In genomic region chr17:42950044-42950783, GRCh38 we compare ENCODE assay signal across 25 cellular contexts. TPM values are rescaled to one million over a fixed set of nuclear protein-coding genes. Genes with fewer than 3 reads are reported as not detected.
DNase-seq lines count a peak whose midpoint lies in the region; ATAC-seq and TF ChIP-seq lines count a peak whose summit lies in the region.
"Had no signal": no experiment of that assay in that cellular context is flagged by ENCODE, and none has a peak within 500 bp of the region (broad histone marks: within the 10 kb centered on the region; RNA-seq: fewer than 3 reads in every experiment).

No MANE protein-coding gene starts in this region.

- no peaks in the 10 kb centered on the region for H3K27me3 Mint-ChIP-seq in activated CD4-positive, alpha-beta T cell treated with anti-CD3 and anti-CD28 coated beads, Interleukin-2, amount 10 ng/mL, durations not matched to agents 7 days and 5 days
- H3K27me3 Mint-ChIP-seq: CD4-positive, alpha-beta memory T cell had no signal

- H3K27ac ChIP-seq in upper lobe of right lung, result no peak overlapping the region
- H3K27ac ChIP-seq: 22Rv1; BLaER1 treated with 17β-estradiol and CSF1 and Interleukin-3, amounts not matched to agents 10 nM and 100 nM; PC-9; SJCRH30 had no signal

- peak overlapping the region; percentile 28 for H3K27ac Mint-ChIP-seq in activated CD4-positive, alpha-beta T cell treated with anti-CD3 and anti-CD28 coated beads, Interleukin-2, amount 10 ng/mL, durations not matched to agents 7 days and 5 days

- TF ChIP-seq CTCF in fibroblast of mammary gland (conservative IDR thresholded peaks at IDR 0.05; ENCODE audit: control insufficient read depth, insufficient read depth, low read depth, low read length) (no peak), upper lobe of right lung (IDR thresholded peaks at IDR 0.05) (no peak)

- no peak overlapping the region for H3K4me3 Mint-ChIP-seq in activated CD4-positive, alpha-beta T cell treated with anti-CD3 and anti-CD28 coated beads, Interleukin-2, amount 10 ng/mL, durations not matched to agents 7 days and 5 days

- H3K9me3 ChIP-seq in upper lobe of right lung, result no peaks in the 10 kb centered on the region
- H3K9me3 ChIP-seq: BLaER1 treated with 17β-estradiol and CSF1 and Interleukin-3, amounts not matched to agents 10 nM and 100 nM; SJCRH30 had no signal

- H3K4me3 ChIP-seq in fibroblast of mammary gland (ENCODE audit: control insufficient read depth, low read depth, low read length), result no peak overlapping the region
- no peak overlapping the region for H3K4me3 ChIP-seq in upper lobe of right lung
- H3K4me3 ChIP-seq: BLaER1 treated with 17β-estradiol and CSF1 and Interleukin-3, amounts not matched to agents 10 nM and 100 nM; PC-9; SJCRH30 had no signal

- H3K9me3 Mint-ChIP-seq in activated CD4-positive, alpha-beta T cell treated with anti-CD3 and anti-CD28 coated beads, Interleukin-2, amount 10 ng/mL, durations not matched to agents 7 days and 5 days, result no peaks in the 10 kb centered on the region
- H3K9me3 Mint-ChIP-seq: CD4-positive, alpha-beta memory T cell had no signal

- peaks cover 68% of the 10 kb centered on the region for H3K36me3 ChIP-seq in upper lobe of right lung

- POLR2A ChIA-PET in activated CD4-positive, alpha-beta T cell treated with anti-CD3 and anti-CD28 coated beads, Interleukin-2, amount 10 ng/mL, durations not matched to agents 7 days and 5 days (lab: Charles Lee), result interaction anchor here (0.7 kb wide), 1 partner anchor 9 kb away, joined by 3 read pairs; no protein-coding TSS in a partner anchor

- CTCF ChIA-PET in activated CD4-positive, alpha-beta T cell treated with anti-CD3 and anti-CD28 coated beads, Interleukin-2, amount 10 ng/mL, durations not matched to agents 7 days and 5 days (lab: Charles Lee), result interaction anchor here (0.7 kb wide), 1 partner anchor 340 kb away, joined by 3 read pairs; no protein-coding TSS in a partner anchor

- DNase-seq in activated CD4-positive, alpha-beta T cell treated with anti-CD3 and anti-CD28 coated beads, Interleukin-2, amount 10 ng/mL, durations not matched to agents 7 days and 5 days, result no peak
- no peak for DNase-seq in activated CD4-positive, alpha-beta T cell treated with anti-CD3 and anti-CD28 coated beads for 48 hours
- peak; percentile 72 for DNase-seq in M059J (ENCODE audit: low read depth)
- peak; percentile 3 for DNase-seq in fibroblast of mammary gland (ENCODE audit: low read depth)
- peak; percentile 59 for DNase-seq in posterior vena cava (ENCODE audit: low spot score)
- no peak for DNase-seq in upper lobe of right lung
- DNase-seq: CD4-positive, alpha-beta memory T cell; COR-L47; DMS53; KG1; NCI-H1048; NCI-H1417; NCI-H1694; NCI-H2029 treated with DMSO at 0.1 percent for 48 hours; NCI-H526 treated with DMSO at 0.1 percent for 48 hours; PC-9; SJCRH30 had no signal

- H3K27me3 ChIP-seq in upper lobe of right lung, result no peaks in the 10 kb centered on the region
- H3K27me3 ChIP-seq: BLaER1 treated with 17β-estradiol and CSF1 and Interleukin-3, amounts not matched to agents 10 nM and 100 nM; SJCRH30 had no signal

- intact Hi-C loops in posterior vena cava (cut with DNase I) (no loop called here), upper lobe of right lung (cut with DNase I) (no loop called here)

- H3K36me3 Mint-ChIP-seq in activated CD4-positive, alpha-beta T cell treated with anti-CD3 and anti-CD28 coated beads, Interleukin-2, amount 10 ng/mL, durations not matched to agents 7 days and 5 days (ENCODE audit: low read depth), result peaks cover 28% of the 10 kb centered on the region

- H3K4me1 ChIP-seq in upper lobe of right lung, result no peaks in the 10 kb centered on the region
- H3K4me1 ChIP-seq: BLaER1 treated with 17β-estradiol and CSF1 and Interleukin-3, amounts not matched to agents 10 nM and 100 nM; SJCRH30 had no signal

- ATAC-seq in HG02588 (IDR thresholded peaks at IDR 0.05; ENCODE audit: unreplicated experiment) (no peak), upper lobe of right lung (no peak), esophagus mucosa (no peak)
- ATAC-seq: Right ventricle myocardium inferior had no signal

- peaks cover 7% of the 10 kb centered on the region for H3K4me1 Mint-ChIP-seq in activated CD4-positive, alpha-beta T cell treated with anti-CD3 and anti-CD28 coated beads, Interleukin-2, amount 10 ng/mL, durations not matched to agents 7 days and 5 days
- H3K4me1 Mint-ChIP-seq: CD4-positive, alpha-beta memory T cell had no signal

RNA-seq across cellular contexts. Expression of gene AARSD1, which starts 14.0 kb away (rescaled TPM):
- 10 to 100 TPM; 31.4 to 43.0 TPM for total RNA-seq in activated CD4-positive, alpha-beta T cell treated with anti-CD3 and anti-CD28 coated beads, Interleukin-2, amount 10 ng/mL, durations not matched to agents 7 days and 5 days
- total RNA-seq in M059J (2014; rRNA removed; shearing (Covaris generic)), result 13.6 and 17.1 TPM in 2 replicates
- 10 to 100 TPM; 22.7 to 34.2 TPM for total RNA-seq in posterior vena cava
- total RNA-seq in upper lobe of right lung, result 35.0 TPM
- total RNA-seq in esophagus mucosa, result 17.8 TPM

RNA-seq across cellular contexts. Expression of gene PTGES3L, which starts 29.7 kb away (rescaled TPM):
- total RNA-seq in activated CD4-positive, alpha-beta T cell treated with anti-CD3 and anti-CD28 coated beads, Interleukin-2, amount 10 ng/mL, durations not matched to agents 7 days and 5 days, result under 1 TPM; 0.12 to 0.22 TPM
- total RNA-seq in M059J (2014; rRNA removed; shearing (Covaris generic)), result 0.67 and 0.71 TPM in 2 replicates
- total RNA-seq in posterior vena cava, result 10 to 100 TPM in 1 of 2 donors, 1 to 10 TPM in 1; 9.9 to 11.2 TPM
- 0.38 TPM for total RNA-seq in upper lobe of right lung
- total RNA-seq in esophagus mucosa, result 0.28 TPM

RNA-seq across cellular contexts. Expression of gene RUNDC1, which starts 30.2 kb away (rescaled TPM):
- 10 to 100 TPM; 13.0 to 14.0 TPM for total RNA-seq in activated CD4-positive, alpha-beta T cell treated with anti-CD3 and anti-CD28 coated beads, Interleukin-2, amount 10 ng/mL, durations not matched to agents 7 days and 5 days
- 5.7 and 11.4 TPM in 2 replicates for total RNA-seq in M059J (2014; rRNA removed; shearing (Covaris generic))
- total RNA-seq in posterior vena cava (10 to 100 TPM; 10.6 to 14.1 TPM), upper lobe of right lung (14.4 TPM), esophagus mucosa (5.8 TPM)

RNA-seq across cellular contexts. Expression of gene RPL27, which starts 48.0 kb away (rescaled TPM):
- 1,000 to 10,000 TPM; 1,014 to 1,124 TPM for total RNA-seq in activated CD4-positive, alpha-beta T cell treated with anti-CD3 and anti-CD28 coated beads, Interleukin-2, amount 10 ng/mL, durations not matched to agents 7 days and 5 days
- 982 and 1,027 TPM in 2 replicates for total RNA-seq in M059J (2014; rRNA removed; shearing (Covaris generic))
- total RNA-seq in posterior vena cava (1,000 to 10,000 TPM; 1,110 to 1,208 TPM), upper lobe of right lung (752 TPM), esophagus mucosa (1,265 TPM)

RNA-seq across cellular contexts. Expression of gene G6PC1, which starts 49.6 kb away (rescaled TPM):
- not detected for total RNA-seq in activated CD4-positive, alpha-beta T cell treated with anti-CD3 and anti-CD28 coated beads, Interleukin-2, amount 10 ng/mL, durations not matched to agents 7 days and 5 days
- total RNA-seq in M059J (2014; rRNA removed; shearing (Covaris generic)), result not detected in 2 replicates
- not detected for total RNA-seq in posterior vena cava
- not detected for total RNA-seq in upper lobe of right lung
- total RNA-seq in esophagus mucosa, result not detected
- total RNA-seq: CD4-positive, alpha-beta memory T cell; Daoy; NCI-H460; PC-9; Right ventricle myocardium inferior; RPMI7951; SJCRH30 had no signal

Comparison
In these comparisons a context has a peak if more than half of its experiments do, and no peak if none do; other contexts are left out.
1. DNase-seq: peak in M059J (single experiment), fibroblast of mammary gland (single experiment) and posterior vena cava (single experiment); none in activated CD4-positive, alpha-beta T cell treated with anti-CD3 and anti-CD28 coated beads, Interleukin-2, amount 10 ng/mL, durations not matched to agents 7 days and 5 days (single experiment), activated CD4-positive, alpha-beta T cell treated with anti-CD3 and anti-CD28 coated beads for 48 hours (single experiment) and upper lobe of right lung (single experiment).